ENCODE assay signal across 2 cellular contexts in the genomic region with DNA sequence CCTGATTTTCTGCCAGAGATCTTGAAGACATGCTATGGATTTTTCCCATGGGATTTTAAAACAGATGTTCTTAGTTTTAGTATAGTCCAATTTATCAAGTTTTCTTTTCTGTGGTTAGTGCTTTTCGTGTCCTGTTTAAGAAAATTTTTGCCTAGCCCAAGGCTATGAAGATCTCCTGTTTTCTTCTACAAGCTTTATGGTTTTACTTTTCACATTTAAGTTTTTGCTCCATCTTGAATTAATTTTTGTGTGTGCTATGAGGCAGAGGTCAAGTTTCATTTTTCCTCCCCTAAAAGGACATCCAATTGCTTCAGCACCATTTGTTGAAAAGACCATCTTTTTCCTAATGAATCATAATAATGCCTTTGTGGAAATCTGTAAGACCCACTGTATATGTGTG.
TF ChIP-seq lines count a peak whose summit lies in the region.

No MANE protein-coding gene starts in this region.

TF ChIP-seq in liver, 16 proteins besides CTCF, POLR2A, EP300 and RAD21:
- TF ChIP-seq, protein P1, sequence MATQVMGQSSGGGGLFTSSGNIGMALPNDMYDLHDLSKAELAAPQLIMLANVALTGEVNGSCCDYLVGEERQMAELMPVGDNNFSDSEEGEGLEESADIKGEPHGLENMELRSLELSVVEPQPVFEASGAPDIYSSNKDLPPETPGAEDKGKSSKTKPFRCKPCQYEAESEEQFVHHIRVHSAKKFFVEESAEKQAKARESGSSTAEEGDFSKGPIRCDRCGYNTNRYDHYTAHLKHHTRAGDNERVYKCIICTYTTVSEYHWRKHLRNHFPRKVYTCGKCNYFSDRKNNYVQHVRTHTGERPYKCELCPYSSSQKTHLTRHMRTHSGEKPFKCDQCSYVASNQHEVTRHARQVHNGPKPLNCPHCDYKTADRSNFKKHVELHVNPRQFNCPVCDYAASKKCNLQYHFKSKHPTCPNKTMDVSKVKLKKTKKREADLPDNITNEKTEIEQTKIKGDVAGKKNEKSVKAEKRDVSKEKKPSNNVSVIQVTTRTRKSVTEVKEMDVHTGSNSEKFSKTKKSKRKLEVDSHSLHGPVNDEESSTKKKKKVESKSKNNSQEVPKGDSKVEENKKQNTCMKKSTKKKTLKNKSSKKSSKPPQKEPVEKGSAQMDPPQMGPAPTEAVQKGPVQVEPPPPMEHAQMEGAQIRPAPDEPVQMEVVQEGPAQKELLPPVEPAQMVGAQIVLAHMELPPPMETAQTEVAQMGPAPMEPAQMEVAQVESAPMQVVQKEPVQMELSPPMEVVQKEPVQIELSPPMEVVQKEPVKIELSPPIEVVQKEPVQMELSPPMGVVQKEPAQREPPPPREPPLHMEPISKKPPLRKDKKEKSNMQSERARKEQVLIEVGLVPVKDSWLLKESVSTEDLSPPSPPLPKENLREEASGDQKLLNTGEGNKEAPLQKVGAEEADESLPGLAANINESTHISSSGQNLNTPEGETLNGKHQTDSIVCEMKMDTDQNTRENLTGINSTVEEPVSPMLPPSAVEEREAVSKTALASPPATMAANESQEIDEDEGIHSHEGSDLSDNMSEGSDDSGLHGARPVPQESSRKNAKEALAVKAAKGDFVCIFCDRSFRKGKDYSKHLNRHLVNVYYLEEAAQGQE (IDR thresholded peaks at IDR 0.05) = no peak
- TF ChIP-seq GABPA (IDR thresholded peaks at IDR 0.05 in 1 of 2, conservative IDR thresholded peaks at IDR 0.05 in 1 of 2) = no peak

TF ChIP-seq in HepG2, 621 proteins besides CTCF, POLR2A, EP300 and RAD21 (continued from another document):
- TF ChIP-seq, protein P2, sequence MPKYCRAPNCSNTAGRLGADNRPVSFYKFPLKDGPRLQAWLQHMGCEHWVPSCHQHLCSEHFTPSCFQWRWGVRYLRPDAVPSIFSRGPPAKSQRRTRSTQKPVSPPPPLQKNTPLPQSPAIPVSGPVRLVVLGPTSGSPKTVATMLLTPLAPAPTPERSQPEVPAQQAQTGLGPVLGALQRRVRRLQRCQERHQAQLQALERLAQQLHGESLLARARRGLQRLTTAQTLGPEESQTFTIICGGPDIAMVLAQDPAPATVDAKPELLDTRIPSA (CRISPR knock-in tag; IDR thresholded peaks at IDR 0.05; ENCODE audit: borderline replicate concordance) = no peak
- TF ChIP-seq, protein P3, sequence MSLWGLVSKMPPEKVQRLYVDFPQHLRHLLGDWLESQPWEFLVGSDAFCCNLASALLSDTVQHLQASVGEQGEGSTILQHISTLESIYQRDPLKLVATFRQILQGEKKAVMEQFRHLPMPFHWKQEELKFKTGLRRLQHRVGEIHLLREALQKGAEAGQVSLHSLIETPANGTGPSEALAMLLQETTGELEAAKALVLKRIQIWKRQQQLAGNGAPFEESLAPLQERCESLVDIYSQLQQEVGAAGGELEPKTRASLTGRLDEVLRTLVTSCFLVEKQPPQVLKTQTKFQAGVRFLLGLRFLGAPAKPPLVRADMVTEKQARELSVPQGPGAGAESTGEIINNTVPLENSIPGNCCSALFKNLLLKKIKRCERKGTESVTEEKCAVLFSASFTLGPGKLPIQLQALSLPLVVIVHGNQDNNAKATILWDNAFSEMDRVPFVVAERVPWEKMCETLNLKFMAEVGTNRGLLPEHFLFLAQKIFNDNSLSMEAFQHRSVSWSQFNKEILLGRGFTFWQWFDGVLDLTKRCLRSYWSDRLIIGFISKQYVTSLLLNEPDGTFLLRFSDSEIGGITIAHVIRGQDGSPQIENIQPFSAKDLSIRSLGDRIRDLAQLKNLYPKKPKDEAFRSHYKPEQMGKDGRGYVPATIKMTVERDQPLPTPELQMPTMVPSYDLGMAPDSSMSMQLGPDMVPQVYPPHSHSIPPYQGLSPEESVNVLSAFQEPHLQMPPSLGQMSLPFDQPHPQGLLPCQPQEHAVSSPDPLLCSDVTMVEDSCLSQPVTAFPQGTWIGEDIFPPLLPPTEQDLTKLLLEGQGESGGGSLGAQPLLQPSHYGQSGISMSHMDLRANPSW (CRISPR knock-in tag; IDR thresholded peaks at IDR 0.05; ENCODE audit: borderline replicate concordance) = no peak
- TF ChIP-seq HNF4G (IDR thresholded peaks at IDR 0.05; ENCODE audit: borderline replicate concordance, low read depth, low read length) (no peak), HNF4G (CRISPR knock-in tag; IDR thresholded peaks at IDR 0.05; ENCODE audit: borderline replicate concordance, low read depth) (no peak), RFXANK (CRISPR knock-in tag; IDR thresholded peaks at IDR 0.05) (no peak), CREB1 (IDR thresholded peaks at IDR 0.05) (no peak), CREB1 (CRISPR knock-in tag; IDR thresholded peaks at IDR 0.05) (no peak), ATF1 (CRISPR knock-in tag; IDR thresholded peaks at IDR 0.05) (no peak), HNRNPLL (IDR thresholded peaks at IDR 0.05; ENCODE audit: low read depth, low read length, poor library complexity, severe bottlenecking) (no peak), NFE2L1 (CRISPR knock-in tag; IDR thresholded peaks at IDR 0.05; ENCODE audit: borderline replicate concordance) (no peak), TSC22D2 (CRISPR knock-in tag; IDR thresholded peaks at IDR 0.05; ENCODE audit: borderline replicate concordance) (no peak), ZNF251 (CRISPR knock-in tag; IDR thresholded peaks at IDR 0.05) (no peak), ZKSCAN1 (IDR thresholded peaks at IDR 0.05; ENCODE audit: low read length) (no peak), BRCA1 (CRISPR knock-in tag; IDR thresholded peaks at IDR 0.05) (no peak), ZNF441 (CRISPR knock-in tag; IDR thresholded peaks at IDR 0.05; ENCODE audit: borderline replicate concordance) (no peak)
- TF ChIP-seq, protein P4, sequence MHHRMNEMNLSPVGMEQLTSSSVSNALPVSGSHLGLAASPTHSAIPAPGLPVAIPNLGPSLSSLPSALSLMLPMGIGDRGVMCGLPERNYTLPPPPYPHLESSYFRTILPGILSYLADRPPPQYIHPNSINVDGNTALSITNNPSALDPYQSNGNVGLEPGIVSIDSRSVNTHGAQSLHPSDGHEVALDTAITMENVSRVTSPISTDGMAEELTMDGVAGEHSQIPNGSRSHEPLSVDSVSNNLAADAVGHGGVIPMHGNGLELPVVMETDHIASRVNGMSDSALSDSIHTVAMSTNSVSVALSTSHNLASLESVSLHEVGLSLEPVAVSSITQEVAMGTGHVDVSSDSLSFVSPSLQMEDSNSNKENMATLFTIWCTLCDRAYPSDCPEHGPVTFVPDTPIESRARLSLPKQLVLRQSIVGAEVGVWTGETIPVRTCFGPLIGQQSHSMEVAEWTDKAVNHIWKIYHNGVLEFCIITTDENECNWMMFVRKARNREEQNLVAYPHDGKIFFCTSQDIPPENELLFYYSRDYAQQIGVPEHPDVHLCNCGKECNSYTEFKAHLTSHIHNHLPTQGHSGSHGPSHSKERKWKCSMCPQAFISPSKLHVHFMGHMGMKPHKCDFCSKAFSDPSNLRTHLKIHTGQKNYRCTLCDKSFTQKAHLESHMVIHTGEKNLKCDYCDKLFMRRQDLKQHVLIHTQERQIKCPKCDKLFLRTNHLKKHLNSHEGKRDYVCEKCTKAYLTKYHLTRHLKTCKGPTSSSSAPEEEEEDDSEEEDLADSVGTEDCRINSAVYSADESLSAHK (CRISPR knock-in tag; IDR thresholded peaks at IDR 0.05; ENCODE audit: borderline replicate concordance) = no peak
